1 cellular context compared by ENCODE assay signal in genomic region chr5:140632366-140633080, GRCh38.
TF ChIP-seq lines count a peak whose summit lies in the region.

No MANE protein-coding gene starts in this region.

TF ChIP-seq in IMR-90, 13 proteins besides CTCF, POLR2A, EP300 and RAD21:
- TF ChIP-seq CEBPB (IDR thresholded peaks at IDR 0.05; ENCODE audit: low read depth, low read length): no peak
- peak; percentile 46 for TF ChIP-seq MAFK (IDR thresholded peaks at IDR 0.05; ENCODE audit: low read depth, low read length)
